ENCODE assay signal across 10 cellular contexts in genomic region chr20:1301031-1301529, GRCh38. TPM values are rescaled to one million over a fixed set of nuclear protein-coding genes. Genes with fewer than 3 reads are reported as not detected.
A peak's percentile ranks its signal among the peaks of the same experiment; 100 is the strongest.
DNase-seq lines count a peak whose midpoint lies in the region; ATAC-seq lines count a peak whose summit lies in the region.
"Had no signal": no experiment of that assay in that cellular context is flagged by ENCODE, and none has a peak within 500 bp of the region (broad histone marks: within the 10 kb centered on the region; RNA-seq: fewer than 3 reads in every experiment).

No MANE protein-coding gene starts in this region.

- intact Hi-C loops in right cardiac atrium (cut with DNase I) = no loop called here

- H3K36me3 ChIP-seq in MG63 = no peaks in the 10 kb centered on the region

- 68% methylated on average over 9 of the region's 9 CpGs for WGBS in right cardiac atrium

- ATAC-seq in HG03139 (IDR thresholded peaks at IDR 0.05; ENCODE audit: unreplicated experiment) (no peak), right cardiac atrium (no peak), HG02763 (IDR thresholded peaks at IDR 0.05; ENCODE audit: unreplicated experiment) (no peak)
- ATAC-seq: psoas muscle had no signal

- H3K9me3 ChIP-seq in MG63 (no peaks in the 10 kb centered on the region), right cardiac atrium (ENCODE audit: control insufficient read depth, low read length) (no peaks in the 10 kb centered on the region)
- H3K9me3 ChIP-seq: psoas muscle had no signal

- H3K27me3 ChIP-seq in MG63 (no peaks in the 10 kb centered on the region), right cardiac atrium (ENCODE audit: control insufficient read depth, insufficient read depth) (no peaks in the 10 kb centered on the region)

- no peak overlapping the region for H3K27ac ChIP-seq in right cardiac atrium (ENCODE audit: low read length)
- H3K27ac ChIP-seq: psoas muscle had no signal

- H3K4me3 ChIP-seq in MG63 = no peak overlapping the region
- H3K4me3 ChIP-seq in right cardiac atrium (ENCODE audit: low read length) = no peak overlapping the region
- H3K4me3 ChIP-seq: psoas muscle had no signal

- DNase-seq in AG08395 (ENCODE audit: low spot score) = peak; percentile 73
- DNase-seq in MG63 = peak; percentile 60
- peak; percentile 38 for DNase-seq in activated T-cell treated with anti-CD3 and anti-CD28 coated beads for 1 hour (ENCODE audit: low read depth)
- DNase-seq in hepatic stellate cell (ENCODE audit: low spot score) = peak; percentile 68
- no peak for DNase-seq in T-helper 9 cell
- no peak for DNase-seq in right cardiac atrium
- DNase-seq: activated B cell treated with CpG ODN at 0.5 μM for 24 hours had no signal

- no peaks in the 10 kb centered on the region for H3K4me1 ChIP-seq in right cardiac atrium (ENCODE audit: control insufficient read depth, insufficient read depth, low read length)
- H3K4me1 ChIP-seq: psoas muscle had no signal

RNA-seq across cellular contexts. Expression of gene SDCBP2, which starts 27.9 kb away (rescaled TPM):
- 4.9 TPM in 1 of 2 replicates, not detected in the other for total RNA-seq in MG63 (2014; rRNA removed; shearing (Covaris generic); ENCODE audit: low replicate concordance)
- total RNA-seq in right cardiac atrium = 1 to 10 TPM; 1.9 to 2.2 (median 2.2) TPM
- polyA plus RNA-seq in right cardiac atrium = 2.0 TPM

RNA-seq across cellular contexts. Expression of gene SNPH, which starts 35.0 kb away (rescaled TPM):
- 3.4 and 5.9 TPM in 2 replicates for total RNA-seq in MG63 (2014; rRNA removed; shearing (Covaris generic); ENCODE audit: low replicate concordance)
- total RNA-seq in right cardiac atrium = 1 to 10 TPM; 4.8 to 6.8 (median 5.7) TPM
- polyA plus RNA-seq in right cardiac atrium = 5.2 TPM

Comparison
In these comparisons a context has a peak if more than half of its experiments do, and no peak if none do; other contexts are left out.
1. DNase-seq: peak in AG08395 (single experiment), MG63 (single experiment), activated T-cell treated with anti-CD3 and anti-CD28 coated beads for 1 hour (single experiment) and hepatic stellate cell (single experiment); none in T-helper 9 cell (single experiment) and right cardiac atrium (0 of 3).